In the genomic region with DNA sequence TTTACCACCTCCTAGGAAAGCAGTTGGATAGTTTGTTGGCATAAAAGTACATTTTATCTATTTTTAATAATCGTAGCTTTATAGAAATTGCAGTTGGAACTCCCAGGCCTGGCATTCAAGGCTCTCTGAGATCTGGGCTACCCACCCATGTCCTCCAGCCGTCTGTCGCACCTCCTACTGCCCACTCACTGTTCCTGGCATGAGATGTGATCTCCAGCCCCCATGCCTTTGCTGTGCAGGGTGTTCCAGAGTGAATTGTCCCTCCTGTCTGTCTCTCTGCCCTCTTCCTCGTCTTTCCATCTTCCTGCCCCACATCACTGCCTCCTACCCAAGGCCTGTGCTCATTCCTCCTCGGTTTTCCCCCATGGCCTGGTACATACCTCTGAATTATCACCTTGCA, we compare ENCODE assay signal across 9 cellular contexts. TPM values are rescaled to one million over a fixed set of nuclear protein-coding genes. Genes with fewer than 3 reads are reported as not detected.
DNase-seq lines count a peak whose midpoint lies in the region; ATAC-seq and TF ChIP-seq lines count a peak whose summit lies in the region.
"Had no signal": no experiment of that assay in that cellular context is flagged by ENCODE, and none has a peak within 500 bp of the region (broad histone marks: within the 10 kb centered on the region; RNA-seq: fewer than 3 reads in every experiment).

No MANE protein-coding gene starts in this region.

- no peak for TF ChIP-seq POLR2A in heart left ventricle (IDR thresholded peaks at IDR 0.05)

- H3K27ac ChIP-seq in lower lobe of right lung (peak overlapping the region; percentile 74), thoracic aorta (peak overlapping the region; percentile 83 to 88), heart left ventricle (peak overlapping the region in 2 of 12 donors; percentile 12 to 77)

- TF ChIP-seq CTCF in lower lobe of right lung (IDR thresholded peaks at IDR 0.05) (no peak), thoracic aorta (IDR thresholded peaks at IDR 0.05) (no peak), heart left ventricle (IDR thresholded peaks at IDR 0.05) (no peak)

- H3K4me1 ChIP-seq in lower lobe of right lung = peaks cover 55% of the 10 kb centered on the region
- H3K4me1 ChIP-seq in thoracic aorta (ENCODE audit: control insufficient read depth in 1 of 2, low read depth in 2 of 2) = peaks cover 20 to 52% of the 10 kb centered on the region in 2 donors
- H3K4me1 ChIP-seq in heart left ventricle = peaks cover 0 to 63% (median 28%) of the 10 kb centered on the region in 12 donors

- no peak for DNase-seq in activated T-cell treated with anti-CD3 and anti-CD28 coated beads, Interleukin-2, amount 50 U/mL, for 72 hours
- no peak for DNase-seq in activated T-cell treated with anti-CD3 and anti-CD28 coated beads, Interleukin-2, amount 50 U/mL, for 48 hours
- DNase-seq in lower lobe of right lung (no peak), thoracic aorta (ENCODE audit: low spot score) (no peak), COLO668 (lab: John Stamatoyannopoulos, UW; ENCODE audit: unreplicated experiment) (no peak), heart left ventricle (no peak)
- DNase-seq: left ventricle myocardium inferior had no signal

- H3K4me3 Mint-ChIP-seq in activated T-cell treated with anti-CD3 and anti-CD28 coated beads, Interleukin-2, amount 50 U/mL, for 72 hours = peak overlapping the region; percentile 81 to 99
- H3K4me3 Mint-ChIP-seq in activated naive CD4-positive, alpha-beta T cell treated with anti-CD3 and anti-CD28 coated beads, Interleukin-2, amount 50 U/mL, for 24 hours = peak overlapping the region; percentile 94

- H3K9me3 ChIP-seq in lower lobe of right lung = no peaks in the 10 kb centered on the region
- H3K9me3 ChIP-seq in thoracic aorta = no peaks in the 10 kb centered on the region
- H3K9me3 ChIP-seq in heart left ventricle = no peaks in the 10 kb centered on the region
- H3K9me3 ChIP-seq: left ventricle myocardium inferior had no signal

- no peaks in the 10 kb centered on the region for H3K27me3 Mint-ChIP-seq in activated T-cell treated with anti-CD3 and anti-CD28 coated beads, Interleukin-2, amount 50 U/mL, for 72 hours (ENCODE audit: low read depth)
- no peaks in the 10 kb centered on the region for H3K27me3 Mint-ChIP-seq in activated naive CD4-positive, alpha-beta T cell treated with anti-CD3 and anti-CD28 coated beads, Interleukin-2, amount 50 U/mL, for 24 hours

- H3K4me3 ChIP-seq in lower lobe of right lung (no peak overlapping the region), thoracic aorta (peak overlapping the region; percentile 37), heart left ventricle (no peak overlapping the region)
- H3K4me3 ChIP-seq: left ventricle myocardium inferior had no signal

- ATAC-seq in activated T-cell treated with anti-CD3 and anti-CD28 coated beads, Interleukin-2, amount 50 U/mL, for 72 hours (replicated peaks in 1 of 2) = no peak
- ATAC-seq in lower lobe of right lung (no peak), thoracic aorta (ENCODE audit: insufficient number of reproducible peaks, low FRiP score, low read depth) (no peak), GM18867 (IDR thresholded peaks at IDR 0.05; ENCODE audit: unreplicated experiment) (no peak), heart left ventricle (no peak)

- H3K36me3 ChIP-seq in lower lobe of right lung (peaks cover 33% of the 10 kb centered on the region), thoracic aorta (no peaks in the 10 kb centered on the region), heart left ventricle (peaks cover 0 to 45% (median 34%) of the 10 kb centered on the region in 9 donors)

- no peaks in the 10 kb centered on the region for H3K27me3 ChIP-seq in lower lobe of right lung (ENCODE audit: low read depth)
- no peaks in the 10 kb centered on the region for H3K27me3 ChIP-seq in thoracic aorta (replicated peaks; ENCODE audit: insufficient read depth)
- H3K27me3 ChIP-seq in heart left ventricle = no peaks in the 10 kb centered on the region

- H3K36me3 Mint-ChIP-seq in activated T-cell treated with anti-CD3 and anti-CD28 coated beads, Interleukin-2, amount 50 U/mL, for 72 hours (ENCODE audit: insufficient read depth in 2 of 2) = peaks cover 18 to 52% of the 10 kb centered on the region in 2 donors
- peaks cover 18% of the 10 kb centered on the region for H3K36me3 Mint-ChIP-seq in activated naive CD4-positive, alpha-beta T cell treated with anti-CD3 and anti-CD28 coated beads, Interleukin-2, amount 50 U/mL, for 24 hours

- intact Hi-C loops in lower lobe of right lung (cut with DNase I) = no loop called here
- intact Hi-C loops in heart left ventricle (cut with DNase I) = loop anchor here in 1 of 10 donors (5.0 kb wide), 1 partner anchor 49 kb away; a partner anchor contains a TSS

- H3K27ac Mint-ChIP-seq in activated T-cell treated with anti-CD3 and anti-CD28 coated beads, Interleukin-2, amount 50 U/mL, for 72 hours = peak overlapping the region; percentile 100
- peak overlapping the region; percentile 99 for H3K27ac Mint-ChIP-seq in activated naive CD4-positive, alpha-beta T cell treated with anti-CD3 and anti-CD28 coated beads, Interleukin-2, amount 50 U/mL, for 24 hours

- WGBS in heart left ventricle, 4 donors = 74 to 86% (median 81%) methylated on average over 5 of the region's 5 CpGs

- H3K4me1 Mint-ChIP-seq in activated T-cell treated with anti-CD3 and anti-CD28 coated beads, Interleukin-2, amount 50 U/mL, for 72 hours (ENCODE audit: low read depth) = peaks cover 86% of the 10 kb centered on the region
- H3K4me1 Mint-ChIP-seq in activated naive CD4-positive, alpha-beta T cell treated with anti-CD3 and anti-CD28 coated beads, Interleukin-2, amount 50 U/mL, for 24 hours = peaks cover 73% of the 10 kb centered on the region

- peaks cover 0 to 2% of the 10 kb centered on the region in 2 donors for H3K9me3 Mint-ChIP-seq in activated T-cell treated with anti-CD3 and anti-CD28 coated beads, Interleukin-2, amount 50 U/mL, for 72 hours
- no peaks in the 10 kb centered on the region for H3K9me3 Mint-ChIP-seq in activated naive CD4-positive, alpha-beta T cell treated with anti-CD3 and anti-CD28 coated beads, Interleukin-2, amount 50 U/mL, for 24 hours

RNA-seq across cellular contexts. Expression of a gene that starts 50.7 kb away (rescaled TPM):
- total RNA-seq in activated T-cell treated with anti-CD3 and anti-CD28 coated beads, Interleukin-2, amount 50 U/mL, for 72 hours = 100 to 1,000 TPM; 138 TPM
- total RNA-seq in lower lobe of right lung (78.2 TPM), thoracic aorta (10 to 100 TPM; 32.5 to 68.9 TPM), heart left ventricle (10 to 100 TPM; 24.2 to 63.3 (median 32.0) TPM)
- 10 to 100 TPM; 18.5 to 93.8 TPM for polyA plus RNA-seq in heart left ventricle
